ENCODE assay signal across 1 cellular context in the genomic region with DNA sequence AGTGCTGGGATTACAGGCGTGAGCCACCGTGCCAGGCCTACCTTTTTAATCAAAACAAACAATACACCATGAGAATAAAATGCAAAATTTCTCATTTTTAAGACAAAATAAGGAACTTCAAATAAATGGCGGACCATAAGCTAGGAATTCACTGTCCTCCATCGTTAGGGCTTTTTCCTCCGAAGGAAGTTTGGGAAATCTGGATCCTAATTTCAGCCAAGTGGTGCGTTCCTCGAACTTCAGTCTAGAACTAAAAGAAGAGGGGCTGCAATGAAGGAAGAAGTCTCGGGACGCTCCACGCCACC.
TF ChIP-seq lines count a peak whose summit lies in the region.

No MANE protein-coding gene starts in this region.

TF ChIP-seq in GM12878, 131 proteins besides CTCF, POLR2A, EP300 and RAD21:
- TF ChIP-seq SKIL (IDR thresholded peaks at IDR 0.05; ENCODE audit: low read depth, poor library complexity, severe bottlenecking) (peak; percentile 3), ASH2L (IDR thresholded peaks at IDR 0.05; ENCODE audit: borderline replicate concordance, low read depth) (0 out of 2 replicates have a peak, but pooled peaks have one; percentile 0), RAD51 (IDR thresholded peaks at IDR 0.05) (no peak)
